13 cellular contexts compared by ENCODE assay signal in genomic region chr15:85837881-85838280, GRCh38. TPM values are rescaled to one million over a fixed set of nuclear protein-coding genes. Genes with fewer than 3 reads are reported as not detected.
DNase-seq lines count a peak whose midpoint lies in the region; ATAC-seq and TF ChIP-seq lines count a peak whose summit lies in the region.
"Had no signal": no experiment of that assay in that cellular context is flagged by ENCODE, and none has a peak within 500 bp of the region (broad histone marks: within the 10 kb centered on the region; RNA-seq: fewer than 3 reads in every experiment).

No MANE protein-coding gene starts in this region.

- TF ChIP-seq EP300 in stomach (IDR thresholded peaks at IDR 0.05): no peak

- H3K27me3 ChIP-seq in Peyer's patch (no peaks in the 10 kb centered on the region), stomach (no peaks in the 10 kb centered on the region)

- intact Hi-C loops in left colon (cut with DNase I, micrococcal nuclease) (loop anchor here in 1 of 2 donors (10.0 kb wide), 1 partner anchor 93 kb away; no protein-coding TSS in a partner anchor), stomach (cut with DNase I; ENCODE audit: low total_unique reads) (loop anchor here (5.0 kb wide), 1 partner anchor 106 kb away; no protein-coding TSS in a partner anchor)

- no peaks in the 10 kb centered on the region for H3K36me3 ChIP-seq in Peyer's patch
- no peaks in the 10 kb centered on the region for H3K36me3 ChIP-seq in stomach

- peak overlapping the region in 3 of 4 donors; percentile 59 to 79 (median 79) for H3K27ac ChIP-seq in Peyer's patch
- H3K27ac ChIP-seq in stomach: peak overlapping the region; percentile 83 to 93 (median 86)
- H3K27ac ChIP-seq: C4-2B, PC-9 had no signal

- no peak for TF ChIP-seq POLR2A in Peyer's patch (IDR thresholded peaks at IDR 0.05)
- no peak for TF ChIP-seq POLR2A in stomach (IDR thresholded peaks at IDR 0.05)

- ATAC-seq in left colon: peak; percentile 62
- no peak for ATAC-seq in GM19463 (IDR thresholded peaks at IDR 0.05; ENCODE audit: unreplicated experiment)

- H3K9me3 ChIP-seq in Peyer's patch: no peaks in the 10 kb centered on the region
- no peaks in the 10 kb centered on the region for H3K9me3 ChIP-seq in stomach

- WGBS in stomach, 5 donors: 37 to 69% (median 39%) methylated on average over 2 of the region's 2 CpGs

- H3K4me1 ChIP-seq in Peyer's patch: peaks cover 0 to 27% (median 4%) of the 10 kb centered on the region in 4 donors
- H3K4me1 ChIP-seq in stomach: peaks cover 31 to 38% (median 36%) of the 10 kb centered on the region in 4 donors

- TF ChIP-seq CTCF in Peyer's patch (IDR thresholded peaks at IDR 0.05) (no peak), stomach (IDR thresholded peaks at IDR 0.05) (no peak), foreskin fibroblast (IDR thresholded peaks at IDR 0.05; ENCODE audit: low read depth, low read length) (no peak)

- DNase-seq in DMS53 (lab: John Stamatoyannopoulos, UW) (peak; percentile 19), DMS53 treated with DMSO at 0.1 percent for 48 hours (lab: John Stamatoyannopoulos, UW; ENCODE audit: unreplicated experiment) (no peak), Peyer's patch (no peak), left colon (peak; percentile 62 to 66), stomach (peak; percentile 51), foreskin fibroblast (no peak)
- DNase-seq in activated T-cell treated with anti-CD3 and anti-CD28 coated beads, Interleukin-2, amount 50 U/mL, for 1 hour: no peak
- DNase-seq: KG1, NCI-H1092, NCI-H345, PC-9 had no signal

- H3K4me3 ChIP-seq in Peyer's patch (no peak overlapping the region), stomach (no peak overlapping the region), foreskin fibroblast (ENCODE audit: low read depth in 1 of 2, low read length in 2 of 2) (no peak overlapping the region)
- H3K4me3 ChIP-seq: PC-9 had no signal

RNA-seq across cellular contexts. Expression of gene KLHL25, which starts 43.2 kb away (rescaled TPM):
- total RNA-seq in Peyer's patch (10 to 100 TPM in 3 of 4 donors, 1 to 10 TPM in 1; 9.9 to 23.6 (median 17.2) TPM), left colon (1 to 10 TPM; 6.0 to 6.8 TPM), stomach (10 to 100 TPM in 1 of 5 donors, 1 to 10 TPM in 4; 1.2 to 36.2 (median 6.4) TPM)
- 1 to 10 TPM; 4.3 to 6.4 (median 5.2) TPM for polyA plus RNA-seq in stomach

Comparison
In these comparisons a context has a peak if more than half of its experiments do, and no peak if none do; other contexts are left out.
1. DNase-seq: peak in DMS53 (single experiment), left colon (2 of 2) and stomach (single experiment); none in DMS53 treated with DMSO at 0.1 percent for 48 hours (single experiment), Peyer's patch (0 of 3), activated T-cell treated with anti-CD3 and anti-CD28 coated beads, Interleukin-2, amount 50 U/mL, for 1 hour (single experiment) and foreskin fibroblast (0 of 2).